Comparison of ENCODE assay signal across 8 cellular contexts in genomic region chr20:58693226-58694006, GRCh38. TPM values are rescaled to one million over a fixed set of nuclear protein-coding genes. Genes with fewer than 3 reads are reported as not detected.
DNase-seq lines count a peak whose midpoint lies in the region; ATAC-seq and TF ChIP-seq lines count a peak whose summit lies in the region.

No MANE protein-coding gene starts in this region.

- CTCF ChIA-PET in activated CD8-positive, alpha-beta memory T cell treated with anti-CD3 and anti-CD28 coated beads, Interleukin-2, amount 10 ng/mL, durations not matched to agents 7 days and 5 days (lab: Charles Lee) = interaction anchor here (0.5 to 4.1 kb wide), 5 partner anchors 10 to 566 kb away, joined by 3 to 41 read pairs (median 3); partner anchors contain the start of gene STX16

- no peak for TF ChIP-seq CTCF in retinal pigment epithelial cell (conservative IDR thresholded peaks at IDR 0.05; ENCODE audit: low read depth, low read length)

- peaks cover 2% of the 10 kb centered on the region for H3K36me3 Mint-ChIP-seq in activated CD8-positive, alpha-beta memory T cell treated with anti-CD3 and anti-CD28 coated beads, Interleukin-2, amount 10 ng/mL, durations not matched to agents 7 days and 5 days

- H3K4me3 Mint-ChIP-seq in activated CD8-positive, alpha-beta memory T cell treated with anti-CD3 and anti-CD28 coated beads, Interleukin-2, amount 10 ng/mL, durations not matched to agents 7 days and 5 days = peak overlapping the region; percentile 53

- no peaks in the 10 kb centered on the region for H3K9me3 Mint-ChIP-seq in activated CD8-positive, alpha-beta memory T cell treated with anti-CD3 and anti-CD28 coated beads, Interleukin-2, amount 10 ng/mL, durations not matched to agents 7 days and 5 days (ENCODE audit: low read depth)

- peak overlapping the region; percentile 33 for H3K4me3 ChIP-seq in retinal pigment epithelial cell (ENCODE audit: low read length)

- H3K27ac Mint-ChIP-seq in activated CD8-positive, alpha-beta memory T cell treated with anti-CD3 and anti-CD28 coated beads, Interleukin-2, amount 10 ng/mL, durations not matched to agents 7 days and 5 days = peak overlapping the region; percentile 48

- peak; percentile 10 for ATAC-seq in HG03196 (IDR thresholded peaks at IDR 0.05; ENCODE audit: unreplicated experiment)
- ATAC-seq in activated CD8-positive, alpha-beta memory T cell treated with anti-CD3 and anti-CD28 coated beads, Interleukin-2, amount 10 ng/mL, durations not matched to agents 7 days and 5 days = peak; percentile 35

- peak; percentile 20 for DNase-seq in NCI-H2171 (lab: John Stamatoyannopoulos, UW)
- no peak for DNase-seq in NCI-H2171 treated with DMSO at 0.1 percent for 48 hours (lab: John Stamatoyannopoulos, UW)
- DNase-seq in activated CD8-positive, alpha-beta memory T cell treated with anti-CD3 and anti-CD28 coated beads, Interleukin-2, amount 10 ng/mL, durations not matched to agents 7 days and 5 days = no peak
- DNase-seq in globus pallidus (ENCODE audit: low spot score) = peak; percentile 16
- DNase-seq in retinal pigment epithelial cell (ENCODE audit: low read depth) = no peak
- no peak for DNase-seq in DMS79 treated with DMSO at 0.1 percent for 48 hours (lab: John Stamatoyannopoulos, UW)
- no peak for DNase-seq in KG1 (lab: John Stamatoyannopoulos, UW)

- peaks cover 12% of the 10 kb centered on the region for H3K4me1 Mint-ChIP-seq in activated CD8-positive, alpha-beta memory T cell treated with anti-CD3 and anti-CD28 coated beads, Interleukin-2, amount 10 ng/mL, durations not matched to agents 7 days and 5 days

- no peaks in the 10 kb centered on the region for H3K27me3 Mint-ChIP-seq in activated CD8-positive, alpha-beta memory T cell treated with anti-CD3 and anti-CD28 coated beads, Interleukin-2, amount 10 ng/mL, durations not matched to agents 7 days and 5 days

RNA-seq across cellular contexts. Expression of gene NPEPL1, which starts 0.8 kb away (rescaled TPM):
- total RNA-seq in activated CD8-positive, alpha-beta memory T cell treated with anti-CD3 and anti-CD28 coated beads, Interleukin-2, amount 10 ng/mL, durations not matched to agents 7 days and 5 days = 10 to 100 TPM; 19.3 to 30.4 TPM

RNA-seq across cellular contexts. Expression of gene STX16, which starts 42.3 kb away (rescaled TPM):
- 100 to 1,000 TPM; 120 to 165 TPM for total RNA-seq in activated CD8-positive, alpha-beta memory T cell treated with anti-CD3 and anti-CD28 coated beads, Interleukin-2, amount 10 ng/mL, durations not matched to agents 7 days and 5 days

Comparison
In these comparisons a context has a peak if more than half of its experiments do, and no peak if none do; other contexts are left out.
1. DNase-seq: peak in NCI-H2171 (single experiment) and globus pallidus (single experiment); none in NCI-H2171 treated with DMSO at 0.1 percent for 48 hours (single experiment), activated CD8-positive, alpha-beta memory T cell treated with anti-CD3 and anti-CD28 coated beads, Interleukin-2, amount 10 ng/mL, durations not matched to agents 7 days and 5 days (single experiment), retinal pigment epithelial cell (single experiment), DMS79 treated with DMSO at 0.1 percent for 48 hours (single experiment) and KG1 (single experiment).